In genomic region chr14:35352274-35353233, GRCh38 we compare ENCODE assay signal across 1 cellular context.
TF ChIP-seq lines count a peak whose summit lies in the region.

No MANE protein-coding gene starts in this region.

TF ChIP-seq in HepG2, 621 proteins besides CTCF, POLR2A, EP300 and RAD21 (continued from another document and continues in another):
- TF ChIP-seq ZNF552 (CRISPR knock-in tag; IDR thresholded peaks at IDR 0.05; ENCODE audit: borderline replicate concordance), result no peak; the same call in 1 of the 2 replicates
- no peak for TF ChIP-seq ZNF275 (CRISPR knock-in tag; IDR thresholded peaks at IDR 0.05; ENCODE audit: borderline replicate concordance)
- TF ChIP-seq, protein P1, sequence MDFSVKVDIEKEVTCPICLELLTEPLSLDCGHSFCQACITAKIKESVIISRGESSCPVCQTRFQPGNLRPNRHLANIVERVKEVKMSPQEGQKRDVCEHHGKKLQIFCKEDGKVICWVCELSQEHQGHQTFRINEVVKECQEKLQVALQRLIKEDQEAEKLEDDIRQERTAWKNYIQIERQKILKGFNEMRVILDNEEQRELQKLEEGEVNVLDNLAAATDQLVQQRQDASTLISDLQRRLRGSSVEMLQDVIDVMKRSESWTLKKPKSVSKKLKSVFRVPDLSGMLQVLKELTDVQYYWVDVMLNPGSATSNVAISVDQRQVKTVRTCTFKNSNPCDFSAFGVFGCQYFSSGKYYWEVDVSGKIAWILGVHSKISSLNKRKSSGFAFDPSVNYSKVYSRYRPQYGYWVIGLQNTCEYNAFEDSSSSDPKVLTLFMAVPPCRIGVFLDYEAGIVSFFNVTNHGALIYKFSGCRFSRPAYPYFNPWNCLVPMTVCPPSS (IDR thresholded peaks at IDR 0.05), result peak; percentile 100
- TF ChIP-seq SNRNP70 (IDR thresholded peaks at IDR 0.05; ENCODE audit: low read depth, low read length), result no peak
- TF ChIP-seq CBX5 (CRISPR knock-in tag; IDR thresholded peaks at IDR 0.05; ENCODE audit: borderline replicate concordance), result no peak
- TF ChIP-seq, protein P2, sequence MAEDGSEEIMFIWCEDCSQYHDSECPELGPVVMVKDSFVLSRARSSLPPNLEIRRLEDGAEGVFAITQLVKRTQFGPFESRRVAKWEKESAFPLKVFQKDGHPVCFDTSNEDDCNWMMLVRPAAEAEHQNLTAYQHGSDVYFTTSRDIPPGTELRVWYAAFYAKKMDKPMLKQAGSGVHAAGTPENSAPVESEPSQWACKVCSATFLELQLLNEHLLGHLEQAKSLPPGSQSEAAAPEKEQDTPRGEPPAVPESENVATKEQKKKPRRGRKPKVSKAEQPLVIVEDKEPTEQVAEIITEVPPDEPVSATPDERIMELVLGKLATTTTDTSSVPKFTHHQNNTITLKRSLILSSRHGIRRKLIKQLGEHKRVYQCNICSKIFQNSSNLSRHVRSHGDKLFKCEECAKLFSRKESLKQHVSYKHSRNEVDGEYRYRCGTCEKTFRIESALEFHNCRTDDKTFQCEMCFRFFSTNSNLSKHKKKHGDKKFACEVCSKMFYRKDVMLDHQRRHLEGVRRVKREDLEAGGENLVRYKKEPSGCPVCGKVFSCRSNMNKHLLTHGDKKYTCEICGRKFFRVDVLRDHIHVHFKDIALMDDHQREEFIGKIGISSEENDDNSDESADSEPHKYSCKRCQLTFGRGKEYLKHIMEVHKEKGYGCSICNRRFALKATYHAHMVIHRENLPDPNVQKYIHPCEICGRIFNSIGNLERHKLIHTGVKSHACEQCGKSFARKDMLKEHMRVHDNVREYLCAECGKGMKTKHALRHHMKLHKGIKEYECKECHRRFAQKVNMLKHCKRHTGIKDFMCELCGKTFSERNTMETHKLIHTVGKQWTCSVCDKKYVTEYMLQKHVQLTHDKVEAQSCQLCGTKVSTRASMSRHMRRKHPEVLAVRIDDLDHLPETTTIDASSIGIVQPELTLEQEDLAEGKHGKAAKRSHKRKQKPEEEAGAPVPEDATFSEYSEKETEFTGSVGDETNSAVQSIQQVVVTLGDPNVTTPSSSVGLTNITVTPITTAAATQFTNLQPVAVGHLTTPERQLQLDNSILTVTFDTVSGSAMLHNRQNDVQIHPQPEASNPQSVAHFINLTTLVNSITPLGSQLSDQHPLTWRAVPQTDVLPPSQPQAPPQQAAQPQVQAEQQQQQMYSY (CRISPR knock-in tag; IDR thresholded peaks at IDR 0.05), result no peak
- no peak for TF ChIP-seq ZNF512 (CRISPR knock-in tag; IDR thresholded peaks at IDR 0.05)
- peak; percentile 20; the same call in 1 of the 2 replicates for TF ChIP-seq CREB1 (IDR thresholded peaks at IDR 0.05)
- no peak for TF ChIP-seq CREB1 (CRISPR knock-in tag; IDR thresholded peaks at IDR 0.05)
- TF ChIP-seq, protein P3, sequence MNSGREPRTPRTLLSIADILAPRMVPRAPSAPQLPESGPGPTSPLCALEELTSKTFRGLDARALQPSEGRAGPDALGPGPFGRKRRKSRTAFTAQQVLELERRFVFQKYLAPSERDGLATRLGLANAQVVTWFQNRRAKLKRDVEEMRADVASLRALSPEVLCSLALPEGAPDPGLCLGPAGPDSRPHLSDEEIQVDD (CRISPR knock-in tag; IDR thresholded peaks at IDR 0.05; ENCODE audit: borderline replicate concordance), result no peak
- TF ChIP-seq ZNF431 (CRISPR knock-in tag; IDR thresholded peaks at IDR 0.05; ENCODE audit: borderline replicate concordance, low read depth), result no peak
- TF ChIP-seq SP1 (IDR thresholded peaks at IDR 0.05), result peak; percentile 82; the same call in 1 of the 2 replicates
- TF ChIP-seq SP1 (CRISPR knock-in tag; IDR thresholded peaks at IDR 0.05), result no peak
- TF ChIP-seq ARNT (IDR thresholded peaks at IDR 0.05), result peak; percentile 92; the same call in 1 of the 2 replicates
- no peak for TF ChIP-seq ZSCAN30 (CRISPR knock-in tag; IDR thresholded peaks at IDR 0.05)
- peak; percentile 47; the same call in 1 of the 2 replicates for TF ChIP-seq ZBTB38 (CRISPR knock-in tag; IDR thresholded peaks at IDR 0.05)
- TF ChIP-seq, protein P4, sequence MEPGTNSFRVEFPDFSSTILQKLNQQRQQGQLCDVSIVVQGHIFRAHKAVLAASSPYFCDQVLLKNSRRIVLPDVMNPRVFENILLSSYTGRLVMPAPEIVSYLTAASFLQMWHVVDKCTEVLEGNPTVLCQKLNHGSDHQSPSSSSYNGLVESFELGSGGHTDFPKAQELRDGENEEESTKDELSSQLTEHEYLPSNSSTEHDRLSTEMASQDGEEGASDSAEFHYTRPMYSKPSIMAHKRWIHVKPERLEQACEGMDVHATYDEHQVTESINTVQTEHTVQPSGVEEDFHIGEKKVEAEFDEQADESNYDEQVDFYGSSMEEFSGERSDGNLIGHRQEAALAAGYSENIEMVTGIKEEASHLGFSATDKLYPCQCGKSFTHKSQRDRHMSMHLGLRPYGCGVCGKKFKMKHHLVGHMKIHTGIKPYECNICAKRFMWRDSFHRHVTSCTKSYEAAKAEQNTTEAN (CRISPR knock-in tag; conservative IDR thresholded peaks at IDR 0.05), result peak; percentile 82
- TF ChIP-seq FOXC1 (CRISPR knock-in tag; IDR thresholded peaks at IDR 0.05; ENCODE audit: borderline replicate concordance), result 0 out of 2 replicates have a peak, but pooled peaks have one; percentile 21
- no peak for TF ChIP-seq CEBPB (IDR thresholded peaks at IDR 0.05; ENCODE audit: borderline replicate concordance, low read depth, low read length)
- no peak for TF ChIP-seq HIVEP1 (CRISPR knock-in tag; IDR thresholded peaks at IDR 0.05)
- peak; percentile 97 for TF ChIP-seq NONO (IDR thresholded peaks at IDR 0.05)
- TF ChIP-seq NONO (CRISPR knock-in tag; conservative IDR thresholded peaks at IDR 0.05), result no peak
- no peak for TF ChIP-seq ZNF644 (CRISPR knock-in tag; IDR thresholded peaks at IDR 0.05; ENCODE audit: low read depth)
- TF ChIP-seq CHCHD3 (CRISPR knock-in tag; IDR thresholded peaks at IDR 0.05), result no peak
- TF ChIP-seq SPEN (CRISPR knock-in tag; IDR thresholded peaks at IDR 0.05; ENCODE audit: low read depth), result 0 out of 2 replicates have a peak, but pooled peaks have one; percentile 44
- TF ChIP-seq, protein P5, sequence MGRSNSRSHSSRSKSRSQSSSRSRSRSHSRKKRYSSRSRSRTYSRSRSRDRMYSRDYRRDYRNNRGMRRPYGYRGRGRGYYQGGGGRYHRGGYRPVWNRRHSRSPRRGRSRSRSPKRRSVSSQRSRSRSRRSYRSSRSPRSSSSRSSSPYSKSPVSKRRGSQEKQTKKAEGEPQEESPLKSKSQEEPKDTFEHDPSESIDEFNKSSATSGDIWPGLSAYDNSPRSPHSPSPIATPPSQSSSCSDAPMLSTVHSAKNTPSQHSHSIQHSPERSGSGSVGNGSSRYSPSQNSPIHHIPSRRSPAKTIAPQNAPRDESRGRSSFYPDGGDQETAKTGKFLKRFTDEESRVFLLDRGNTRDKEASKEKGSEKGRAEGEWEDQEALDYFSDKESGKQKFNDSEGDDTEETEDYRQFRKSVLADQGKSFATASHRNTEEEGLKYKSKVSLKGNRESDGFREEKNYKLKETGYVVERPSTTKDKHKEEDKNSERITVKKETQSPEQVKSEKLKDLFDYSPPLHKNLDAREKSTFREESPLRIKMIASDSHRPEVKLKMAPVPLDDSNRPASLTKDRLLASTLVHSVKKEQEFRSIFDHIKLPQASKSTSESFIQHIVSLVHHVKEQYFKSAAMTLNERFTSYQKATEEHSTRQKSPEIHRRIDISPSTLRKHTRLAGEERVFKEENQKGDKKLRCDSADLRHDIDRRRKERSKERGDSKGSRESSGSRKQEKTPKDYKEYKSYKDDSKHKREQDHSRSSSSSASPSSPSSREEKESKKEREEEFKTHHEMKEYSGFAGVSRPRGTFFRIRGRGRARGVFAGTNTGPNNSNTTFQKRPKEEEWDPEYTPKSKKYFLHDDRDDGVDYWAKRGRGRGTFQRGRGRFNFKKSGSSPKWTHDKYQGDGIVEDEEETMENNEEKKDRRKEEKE (IDR thresholded peaks at IDR 0.05), result no peak
- no peak for TF ChIP-seq ARHGAP35 (CRISPR knock-in tag; IDR thresholded peaks at IDR 0.05; ENCODE audit: borderline replicate concordance)
- no peak for TF ChIP-seq NFE2L1 (CRISPR knock-in tag; IDR thresholded peaks at IDR 0.05; ENCODE audit: borderline replicate concordance)
- no peak for TF ChIP-seq SKI (IDR thresholded peaks at IDR 0.05; ENCODE audit: partially characterized antibody)
- TF ChIP-seq ZNF12 (CRISPR knock-in tag; IDR thresholded peaks at IDR 0.05), result no peak
- peak; percentile 9; the same call in 1 of the 2 replicates for TF ChIP-seq ZNF614 (CRISPR knock-in tag; IDR thresholded peaks at IDR 0.05; ENCODE audit: borderline replicate concordance)
- no peak for TF ChIP-seq ARNTL (CRISPR knock-in tag; IDR thresholded peaks at IDR 0.05)
- peak; percentile 20 for TF ChIP-seq ZNF883 (CRISPR knock-in tag; IDR thresholded peaks at IDR 0.05; ENCODE audit: not compliant biosample characterization)
- TF ChIP-seq ZNF44 (CRISPR knock-in tag; IDR thresholded peaks at IDR 0.05), result no peak
- no peak for TF ChIP-seq ZFP62 (CRISPR knock-in tag; IDR thresholded peaks at IDR 0.05)
- TF ChIP-seq ZNF513 (CRISPR knock-in tag; conservative IDR thresholded peaks at IDR 0.05), result no peak
- TF ChIP-seq RORA (CRISPR knock-in tag; IDR thresholded peaks at IDR 0.05), result no peak
- TF ChIP-seq HOMEZ (CRISPR knock-in tag; IDR thresholded peaks at IDR 0.05; ENCODE audit: low read depth), result no peak
- TF ChIP-seq CAMTA2 (CRISPR knock-in tag; IDR thresholded peaks at IDR 0.05; ENCODE audit: borderline replicate concordance), result no peak
- TF ChIP-seq PHF8 (CRISPR knock-in tag; IDR thresholded peaks at IDR 0.05), result peak; percentile 16
- no peak; the same call in 1 of the 2 replicates for TF ChIP-seq ZNF747 (CRISPR knock-in tag; IDR thresholded peaks at IDR 0.05; ENCODE audit: borderline replicate concordance)
- no peak for TF ChIP-seq IRF2 (CRISPR knock-in tag; IDR thresholded peaks at IDR 0.05)
- TF ChIP-seq, protein P6, sequence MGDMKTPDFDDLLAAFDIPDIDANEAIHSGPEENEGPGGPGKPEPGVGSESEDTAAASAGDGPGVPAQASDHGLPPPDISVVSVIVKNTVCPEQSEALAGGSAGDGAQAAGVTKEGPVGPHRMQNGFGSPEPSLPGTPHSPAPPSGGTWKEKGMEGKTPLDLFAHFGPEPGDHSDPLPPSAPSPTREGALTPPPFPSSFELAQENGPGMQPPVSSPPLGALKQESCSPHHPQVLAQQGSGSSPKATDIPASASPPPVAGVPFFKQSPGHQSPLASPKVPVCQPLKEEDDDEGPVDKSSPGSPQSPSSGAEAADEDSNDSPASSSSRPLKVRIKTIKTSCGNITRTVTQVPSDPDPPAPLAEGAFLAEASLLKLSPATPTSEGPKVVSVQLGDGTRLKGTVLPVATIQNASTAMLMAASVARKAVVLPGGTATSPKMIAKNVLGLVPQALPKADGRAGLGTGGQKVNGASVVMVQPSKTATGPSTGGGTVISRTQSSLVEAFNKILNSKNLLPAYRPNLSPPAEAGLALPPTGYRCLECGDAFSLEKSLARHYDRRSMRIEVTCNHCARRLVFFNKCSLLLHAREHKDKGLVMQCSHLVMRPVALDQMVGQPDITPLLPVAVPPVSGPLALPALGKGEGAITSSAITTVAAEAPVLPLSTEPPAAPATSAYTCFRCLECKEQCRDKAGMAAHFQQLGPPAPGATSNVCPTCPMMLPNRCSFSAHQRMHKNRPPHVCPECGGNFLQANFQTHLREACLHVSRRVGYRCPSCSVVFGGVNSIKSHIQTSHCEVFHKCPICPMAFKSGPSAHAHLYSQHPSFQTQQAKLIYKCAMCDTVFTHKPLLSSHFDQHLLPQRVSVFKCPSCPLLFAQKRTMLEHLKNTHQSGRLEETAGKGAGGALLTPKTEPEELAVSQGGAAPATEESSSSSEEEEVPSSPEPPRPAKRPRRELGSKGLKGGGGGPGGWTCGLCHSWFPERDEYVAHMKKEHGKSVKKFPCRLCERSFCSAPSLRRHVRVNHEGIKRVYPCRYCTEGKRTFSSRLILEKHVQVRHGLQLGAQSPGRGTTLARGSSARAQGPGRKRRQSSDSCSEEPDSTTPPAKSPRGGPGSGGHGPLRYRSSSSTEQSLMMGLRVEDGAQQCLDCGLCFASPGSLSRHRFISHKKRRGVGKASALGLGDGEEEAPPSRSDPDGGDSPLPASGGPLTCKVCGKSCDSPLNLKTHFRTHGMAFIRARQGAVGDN (CRISPR knock-in tag; IDR thresholded peaks at IDR 0.05), result peak; percentile 43
- TF ChIP-seq ZNF354B (CRISPR knock-in tag; IDR thresholded peaks at IDR 0.05), result 0 out of 2 replicates have a peak, but pooled peaks have one; percentile 51
